19 cellular contexts compared by ENCODE assay signal in the genomic region with DNA sequence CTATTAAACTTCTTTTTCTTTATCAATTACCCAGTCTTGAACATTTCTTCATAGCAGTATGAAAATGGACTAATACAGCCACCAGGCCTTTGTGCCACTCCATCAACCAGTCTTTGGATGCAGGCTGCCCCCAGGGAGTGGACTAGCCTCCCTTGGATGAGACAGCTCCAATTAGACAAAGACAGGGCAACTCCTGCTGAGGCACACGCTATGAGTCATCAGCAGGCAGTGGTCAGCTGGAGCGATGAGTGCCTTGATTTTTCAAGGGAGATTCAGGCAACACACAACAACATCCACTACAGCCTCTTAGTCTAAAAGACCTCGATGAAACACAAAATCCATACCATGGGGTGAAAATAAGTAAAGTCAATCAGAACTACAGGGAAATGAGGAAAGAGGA.
A peak's percentile ranks its signal among the peaks of the same experiment; 100 is the strongest.
DNase-seq lines count a peak whose midpoint lies in the region; ATAC-seq and TF ChIP-seq lines count a peak whose summit lies in the region.
"Had no signal": no experiment of that assay in that cellular context is flagged by ENCODE, and none has a peak within 500 bp of the region (broad histone marks: within the 10 kb centered on the region; RNA-seq: fewer than 3 reads in every experiment).

No MANE protein-coding gene starts in this region.

- no peaks in the 10 kb centered on the region for H3K9me3 Mint-ChIP-seq in progenitor cell of endocrine pancreas (ENCODE audit: low read depth)
- H3K9me3 Mint-ChIP-seq: activated CD4-positive, alpha-beta memory T cell treated with anti-CD3 and anti-CD28 coated beads, Interleukin-2, amount 10 ng/mL, durations not matched to agents 7 days and 5 days had no signal

- H3K27ac ChIP-seq in mesenchymal stem cell (ENCODE audit: low read length, poor library complexity, severe bottlenecking) = no peak overlapping the region
- H3K27ac ChIP-seq: left ventricle myocardium inferior, Peyer's patch, upper lobe of right lung had no signal

- H4K8ac ChIP-seq in mesenchymal stem cell (ENCODE audit: low read length) = no peak overlapping the region

- no peaks in the 10 kb centered on the region for H3K36me3 Mint-ChIP-seq in progenitor cell of endocrine pancreas (ENCODE audit: insufficient read depth)

- ATAC-seq in GM21529 (IDR thresholded peaks at IDR 0.05; ENCODE audit: unreplicated experiment) = no peak
- ATAC-seq: SK-N-SH treated with all-trans-retinoic acid at 6 μM for 48 hours, upper lobe of right lung had no signal

- H3K27me3 ChIP-seq in mesenchymal stem cell (ENCODE audit: control insufficient read depth in 1 of 2, insufficient read depth in 1 of 2, low read length in 2 of 2) = no peaks in the 10 kb centered on the region
- H3K27me3 ChIP-seq: Peyer's patch, sigmoid colon, upper lobe of right lung had no signal

- H3K36me3 ChIP-seq in mesenchymal stem cell (ENCODE audit: control insufficient read depth in 1 of 2, insufficient read depth in 2 of 2, low read depth in 1 of 2, low read length in 2 of 2) = no peaks in the 10 kb centered on the region
- H3K36me3 ChIP-seq: left ventricle myocardium inferior, Peyer's patch, sigmoid colon, upper lobe of right lung had no signal

- no peak overlapping the region for H2BK5ac ChIP-seq in mesenchymal stem cell (ENCODE audit: low read depth, low read length, poor library complexity, severe bottlenecking)

- 45% methylated on average over 2 of the region's 3 CpGs for WGBS in mesenchymal stem cell

- no peak overlapping the region for H2BK15ac ChIP-seq in mesenchymal stem cell (ENCODE audit: low read depth, poor library complexity, severe bottlenecking)

- H3K23ac ChIP-seq in mesenchymal stem cell (ENCODE audit: low read length in 2 of 2) = no peak overlapping the region

- no peak for TF ChIP-seq CTCF in progenitor cell of endocrine pancreas (IDR thresholded peaks at IDR 0.05; ENCODE audit: unreplicated experiment)

- H3K4me3 ChIP-seq in mesenchymal stem cell (ENCODE audit: insufficient read depth in 1 of 2, low read depth in 1 of 2, low read length in 2 of 2) = no peak overlapping the region
- H3K4me3 ChIP-seq: left ventricle myocardium inferior, Peyer's patch, sigmoid colon, upper lobe of right lung had no signal

- H3K27ac Mint-ChIP-seq in progenitor cell of endocrine pancreas = no peak overlapping the region
- H3K27ac Mint-ChIP-seq: activated CD4-positive, alpha-beta memory T cell treated with anti-CD3 and anti-CD28 coated beads, Interleukin-2, amount 10 ng/mL, durations not matched to agents 7 days and 5 days had no signal

- H2BK120ac ChIP-seq in mesenchymal stem cell (ENCODE audit: low read depth, low read length) = no peak overlapping the region

- H3K4me2 ChIP-seq in mesenchymal stem cell (ENCODE audit: low read length, poor library complexity, severe bottlenecking) = no peak overlapping the region

- no peak overlapping the region for H2AFZ ChIP-seq in mesenchymal stem cell (ENCODE audit: low read depth, low read length)

- no peak overlapping the region for H3K4ac ChIP-seq in mesenchymal stem cell (ENCODE audit: low read depth in 1 of 2, low read length in 2 of 2)

- H4K91ac ChIP-seq in mesenchymal stem cell (ENCODE audit: low read length) = no peak overlapping the region

- no peak overlapping the region for H3K4me3 Mint-ChIP-seq in progenitor cell of endocrine pancreas (ENCODE audit: low read depth)
- H3K4me3 Mint-ChIP-seq: activated CD4-positive, alpha-beta memory T cell treated with anti-CD3 and anti-CD28 coated beads, Interleukin-2, amount 10 ng/mL, durations not matched to agents 7 days and 5 days had no signal

- no peaks in the 10 kb centered on the region for H3K4me1 Mint-ChIP-seq in progenitor cell of endocrine pancreas (ENCODE audit: low read depth)
- H3K4me1 Mint-ChIP-seq: activated CD4-positive, alpha-beta memory T cell treated with anti-CD3 and anti-CD28 coated beads, Interleukin-2, amount 10 ng/mL, durations not matched to agents 7 days and 5 days had no signal

- DNase-seq in AG20443 (ENCODE audit: low spot score) = peak; percentile 36
- peak; percentile 70 for DNase-seq in HT1080 (ENCODE audit: low read depth)
- DNase-seq in amniotic epithelial cell (ENCODE audit: low read depth) = peak; percentile 3
- peak; percentile 7 for DNase-seq in iris pigment epithelial cell (ENCODE audit: low read depth)
- DNase-seq in progenitor cell of endocrine pancreas (ENCODE audit: low spot score, unreplicated experiment) = no peak
- DNase-seq in dedifferentiated amniotic fluid mesenchymal stem cell (ENCODE audit: extremely low spot score) = no peak
- no peak for DNase-seq in mesenchymal stem cell
- DNase-seq: activated CD4-positive, alpha-beta memory T cell treated with anti-CD3 and anti-CD28 coated beads, Interleukin-2, amount 10 ng/mL, durations not matched to agents 7 days and 5 days; activated CD4-positive, CD25-positive, alpha-beta regulatory T cell; activated gamma-delta T cell treated with Interleukin-2 at 50 U/mL for 16 hours; cortex of kidney; left ventricle myocardium inferior; NCI-H524; Peyer's patch; posterior cingulate gyrus; sigmoid colon; upper lobe of right lung had no signal

- no peak overlapping the region for H3K14ac ChIP-seq in mesenchymal stem cell (ENCODE audit: low read length in 2 of 2)

- H2AK5ac ChIP-seq in mesenchymal stem cell (ENCODE audit: low read length, severe bottlenecking) = no peak overlapping the region

- no peaks in the 10 kb centered on the region for H3K9me3 ChIP-seq in mesenchymal stem cell (ENCODE audit: control insufficient read depth, low read length)
- H3K9me3 ChIP-seq: Peyer's patch, sigmoid colon, upper lobe of right lung had no signal

- H3K27me3 Mint-ChIP-seq in progenitor cell of endocrine pancreas = no peaks in the 10 kb centered on the region
- H3K27me3 Mint-ChIP-seq: activated CD4-positive, alpha-beta memory T cell treated with anti-CD3 and anti-CD28 coated beads, Interleukin-2, amount 10 ng/mL, durations not matched to agents 7 days and 5 days had no signal

- H3K79me1 ChIP-seq in mesenchymal stem cell (replicated peaks; ENCODE audit: low read length, poor library complexity, severe bottlenecking) = no peaks in the 10 kb centered on the region

- no peak overlapping the region for H2BK12ac ChIP-seq in mesenchymal stem cell (ENCODE audit: low read length in 2 of 2)

- no peak overlapping the region for H3K9ac ChIP-seq in mesenchymal stem cell (ENCODE audit: low read length)

- H3K18ac ChIP-seq in mesenchymal stem cell (ENCODE audit: low read depth in 1 of 2, low read length in 2 of 2) = no peak overlapping the region

- no peaks in the 10 kb centered on the region for H3K4me1 ChIP-seq in mesenchymal stem cell (ENCODE audit: control insufficient read depth, insufficient read depth, low read depth, low read length)
- H3K4me1 ChIP-seq: left ventricle myocardium inferior, Peyer's patch, upper lobe of right lung had no signal

Comparison
In these comparisons a context has a peak if more than half of its experiments do, and no peak if none do; other contexts are left out.
1. DNase-seq: peak in AG20443 (single experiment), HT1080 (single experiment), amniotic epithelial cell (single experiment) and iris pigment epithelial cell (single experiment); none in progenitor cell of endocrine pancreas (single experiment), dedifferentiated amniotic fluid mesenchymal stem cell (single experiment) and mesenchymal stem cell (single experiment).